8 cellular contexts compared by ENCODE assay signal in the genomic region with DNA sequence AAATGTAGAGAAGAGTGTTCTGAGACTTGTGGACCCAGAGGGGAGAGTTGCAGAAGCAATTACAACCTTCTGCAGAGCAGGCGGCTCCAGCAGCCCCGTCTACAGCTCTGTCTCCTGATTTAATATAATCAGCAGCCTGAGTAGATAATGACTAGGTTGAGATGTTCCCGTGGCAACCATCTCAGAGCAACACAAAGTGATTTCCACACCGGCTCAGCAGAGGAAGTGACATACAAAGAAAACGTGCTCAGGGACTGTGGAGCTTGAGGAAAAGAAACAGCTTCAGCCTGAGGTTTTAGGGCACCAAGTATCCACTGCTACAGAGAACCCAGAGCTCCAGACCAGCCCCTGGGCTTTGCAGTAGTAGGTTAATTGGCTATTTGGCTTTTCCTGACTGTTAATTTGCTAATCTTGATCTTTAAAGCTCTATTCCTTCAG.
DNase-seq lines count a peak whose midpoint lies in the region; ATAC-seq lines count a peak whose summit lies in the region.

No MANE protein-coding gene starts in this region.

- no peaks in the 10 kb centered on the region for H3K9me3 ChIP-seq in endocrine pancreas (ENCODE audit: control insufficient read depth, low read length)

- peaks cover 11% of the 10 kb centered on the region for H3K4me1 ChIP-seq in endocrine pancreas (ENCODE audit: control insufficient read depth, insufficient read depth, low read length)

- peak; percentile 91 for ATAC-seq in Right ventricle myocardium inferior
- no peak for ATAC-seq in HG02885 (IDR thresholded peaks at IDR 0.05; ENCODE audit: poor library complexity, unreplicated experiment)

- DNase-seq in Right ventricle myocardium inferior (ENCODE audit: missing footprints) (no peak), cardiac septum (ENCODE audit: low spot score) (no peak), NCI-H82 treated with DMSO at 0.1 percent for 48 hours (lab: John Stamatoyannopoulos, UW; ENCODE audit: unreplicated experiment) (peak; percentile 90), myocyte (ENCODE audit: low read depth) (peak; percentile 48), medulla oblongata (ENCODE audit: extremely low spot score) (no peak), C1 segment of cervical spinal cord (lab: John Stamatoyannopoulos, UW) (no peak)

- intact Hi-C loops in Right ventricle myocardium inferior (cut with DNase I), result no loop called here
- intact Hi-C loops in cardiac septum (cut with DNase I), result no loop called here

- no peak overlapping the region for H3K9ac ChIP-seq in endocrine pancreas (ENCODE audit: control insufficient read depth, insufficient read depth, low read length)

- H3K27me3 ChIP-seq in endocrine pancreas (ENCODE audit: control insufficient read depth, insufficient read depth, low read length), result no peaks in the 10 kb centered on the region

- H3K4me3 ChIP-seq in endocrine pancreas (ENCODE audit: control insufficient read depth, insufficient read depth, low read length), result peak overlapping the region; percentile 54

- H3K36me3 ChIP-seq in endocrine pancreas (ENCODE audit: control insufficient read depth, insufficient read depth, low read length), result no peaks in the 10 kb centered on the region

Comparison
In these comparisons a context has a peak if more than half of its experiments do, and no peak if none do; other contexts are left out.
1. DNase-seq: peak in NCI-H82 treated with DMSO at 0.1 percent for 48 hours (single experiment) and myocyte (single experiment); none in Right ventricle myocardium inferior (single experiment), cardiac septum (single experiment), medulla oblongata (single experiment) and C1 segment of cervical spinal cord (0 of 14).